Comparison of ENCODE assay signal across 8 cellular contexts in the genomic region with DNA sequence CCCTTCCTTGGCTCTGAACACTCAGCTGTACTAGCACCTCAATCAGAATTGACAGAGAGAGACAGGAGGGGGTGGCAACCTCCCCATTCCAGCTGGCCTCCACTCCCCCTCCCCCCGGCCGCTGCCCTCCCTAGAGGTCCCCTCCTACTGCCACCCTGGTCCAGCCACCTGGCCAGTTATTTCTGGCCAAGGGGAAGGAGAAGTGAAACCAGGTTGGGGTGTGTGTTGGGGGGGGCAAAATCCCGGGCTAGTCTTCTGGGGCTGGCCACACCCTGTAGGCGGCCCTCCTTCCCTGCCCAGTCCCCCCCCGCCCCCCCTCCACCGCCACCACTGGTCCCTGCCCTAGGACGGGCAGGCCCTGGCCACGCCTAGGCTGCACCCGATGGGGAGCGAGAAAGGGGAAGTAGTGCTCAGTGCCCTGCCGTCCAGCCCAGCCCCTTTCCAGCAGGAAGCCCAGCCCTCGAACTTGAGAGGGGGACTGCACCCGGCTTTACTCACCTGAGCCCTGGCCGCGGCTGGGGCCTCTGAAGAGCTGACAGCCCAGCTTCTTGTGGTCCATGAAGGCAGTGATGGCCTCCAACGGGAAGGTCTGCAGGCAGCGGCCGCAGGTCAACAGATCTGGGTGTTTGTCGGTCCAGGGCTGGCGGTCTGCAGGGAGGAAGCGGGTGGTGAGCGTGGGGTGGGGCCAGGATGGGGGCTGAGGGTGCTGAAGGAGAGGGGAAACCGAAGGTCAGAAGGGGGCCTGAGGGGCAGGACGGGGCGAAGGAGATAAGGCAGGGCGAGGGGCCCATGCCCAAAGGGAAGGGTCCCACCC. TPM values are rescaled to one million over a fixed set of nuclear protein-coding genes. Genes with fewer than 3 reads are reported as not detected.
A peak's percentile ranks its signal among the peaks of the same experiment; 100 is the strongest.
DNase-seq lines count a peak whose midpoint lies in the region; ATAC-seq and TF ChIP-seq lines count a peak whose summit lies in the region.

No MANE protein-coding gene starts in this region.

- H3K27me3 Mint-ChIP-seq in activated CD8-positive, alpha-beta memory T cell treated with anti-CD3 and anti-CD28 coated beads, Interleukin-2, amount 10 ng/mL, durations not matched to agents 7 days and 5 days, result no peaks in the 10 kb centered on the region
- peaks cover 29% of the 10 kb centered on the region for H3K27me3 Mint-ChIP-seq in nephron (ENCODE audit: low read depth)

- peaks cover 5% of the 10 kb centered on the region for H3K36me3 Mint-ChIP-seq in activated CD8-positive, alpha-beta memory T cell treated with anti-CD3 and anti-CD28 coated beads, Interleukin-2, amount 10 ng/mL, durations not matched to agents 7 days and 5 days
- H3K36me3 Mint-ChIP-seq in nephron (ENCODE audit: low read depth), result peaks cover 2% of the 10 kb centered on the region

- peaks cover 6% of the 10 kb centered on the region; the same call in 1 of the 2 replicates for H3K36me3 ChIP-seq in BJ (ENCODE audit: control insufficient read depth, insufficient read depth, low read length)

- H3K4me1 Mint-ChIP-seq in activated CD8-positive, alpha-beta memory T cell treated with anti-CD3 and anti-CD28 coated beads, Interleukin-2, amount 10 ng/mL, durations not matched to agents 7 days and 5 days, result peaks cover 35% of the 10 kb centered on the region
- peaks cover 11% of the 10 kb centered on the region for H3K4me1 Mint-ChIP-seq in nephron

- POLR2A ChIA-PET in BJ (lab: Charles Lee), result no interaction called here

- CTCF ChIA-PET in BJ (lab: Yijun Ruan, JAX), result interaction anchor here (1.1 to 3.9 kb wide), 3 partner anchors 16 to 36 kb away, joined by 3 to 19 read pairs (median 4); no protein-coding TSS in a partner anchor
- CTCF ChIA-PET in activated CD8-positive, alpha-beta memory T cell treated with anti-CD3 and anti-CD28 coated beads, Interleukin-2, amount 10 ng/mL, durations not matched to agents 7 days and 5 days (lab: Charles Lee), result interaction anchor here (0.7 to 1.8 kb wide), 7 partner anchors 10 to 111 kb away, joined by 3 to 5 read pairs (median 4); a partner anchor contains a TSS

- DNase-seq in BJ (ENCODE audit: low read depth), result no peak
- peak; percentile 41 for DNase-seq in NCI-H446 treated with DMSO at 0.1 percent for 48 hours (lab: John Stamatoyannopoulos, UW)
- peak; percentile 85 for DNase-seq in activated CD8-positive, alpha-beta memory T cell treated with anti-CD3 and anti-CD28 coated beads, Interleukin-2, amount 10 ng/mL, durations not matched to agents 7 days and 5 days
- peak; percentile 68 to 82 for DNase-seq in foreskin fibroblast
- DNase-seq in NCI-H2107 treated with DMSO at 0.1 percent for 48 hours (lab: John Stamatoyannopoulos, UW; ENCODE audit: unreplicated experiment), result no peak

- TF ChIP-seq CTCF in BJ (IDR thresholded peaks at IDR 0.05; ENCODE audit: insufficient read depth, low read depth, low read length) (no peak), foreskin fibroblast (IDR thresholded peaks at IDR 0.05; ENCODE audit: low read depth, low read length) (no peak), nephron (IDR thresholded peaks at IDR 0.05; ENCODE audit: unreplicated experiment in 3 of 3) (no peak)

- H3K4me3 Mint-ChIP-seq in activated CD8-positive, alpha-beta memory T cell treated with anti-CD3 and anti-CD28 coated beads, Interleukin-2, amount 10 ng/mL, durations not matched to agents 7 days and 5 days, result peak overlapping the region; percentile 82
- H3K4me3 Mint-ChIP-seq in nephron, result peak overlapping the region; percentile 52 to 71 (median 61)

- no peaks in the 10 kb centered on the region for H3K27me3 ChIP-seq in BJ (ENCODE audit: control insufficient read depth, insufficient read depth, low read length)

- peak overlapping the region; percentile 50 for H3K4me3 ChIP-seq in BJ (ENCODE audit: low read depth, low read length)
- H3K4me3 ChIP-seq in foreskin fibroblast (ENCODE audit: low read depth in 1 of 2, low read length in 2 of 2), result peak overlapping the region; percentile 47 to 54

- ATAC-seq in GM18858 (IDR thresholded peaks at IDR 0.05; ENCODE audit: unreplicated experiment) (peak; percentile 38), HG02970 (IDR thresholded peaks at IDR 0.05; ENCODE audit: low FRiP score, unreplicated experiment) (peak; percentile 53)
- peak; percentile 57 for ATAC-seq in activated CD8-positive, alpha-beta memory T cell treated with anti-CD3 and anti-CD28 coated beads, Interleukin-2, amount 10 ng/mL, durations not matched to agents 7 days and 5 days

- no peaks in the 10 kb centered on the region for H3K9me3 Mint-ChIP-seq in activated CD8-positive, alpha-beta memory T cell treated with anti-CD3 and anti-CD28 coated beads, Interleukin-2, amount 10 ng/mL, durations not matched to agents 7 days and 5 days (ENCODE audit: low read depth)
- no peaks in the 10 kb centered on the region for H3K9me3 Mint-ChIP-seq in nephron

- H3K27ac Mint-ChIP-seq in activated CD8-positive, alpha-beta memory T cell treated with anti-CD3 and anti-CD28 coated beads, Interleukin-2, amount 10 ng/mL, durations not matched to agents 7 days and 5 days, result peak overlapping the region; percentile 88
- no peak overlapping the region for H3K27ac Mint-ChIP-seq in nephron

RNA-seq across cellular contexts. Expression of a gene that starts 0.9 kb away (rescaled TPM):
- polyA plus RNA-seq in BJ (2011; rRNA removed), result 0.09 TPM in 1 of 2 replicates, not detected in the other
- 0.14 TPM in 1 of 2 replicates, not detected in the other for polyA minus RNA-seq in BJ (2011; rRNA and poly(A)+ RNA removed)
- 1 to 10 TPM; 5.3 to 9.5 TPM for total RNA-seq in activated CD8-positive, alpha-beta memory T cell treated with anti-CD3 and anti-CD28 coated beads, Interleukin-2, amount 10 ng/mL, durations not matched to agents 7 days and 5 days

RNA-seq across cellular contexts. Expression of a gene that starts 3.6 kb away (rescaled TPM):
- polyA plus RNA-seq in BJ (2011; rRNA removed), result 17.0 and 25.0 TPM in 2 replicates
- polyA minus RNA-seq in BJ (2011; rRNA and poly(A)+ RNA removed), result 10.7 and 13.8 TPM in 2 replicates
- 10 to 100 TPM; 26.2 to 34.4 TPM for total RNA-seq in activated CD8-positive, alpha-beta memory T cell treated with anti-CD3 and anti-CD28 coated beads, Interleukin-2, amount 10 ng/mL, durations not matched to agents 7 days and 5 days

RNA-seq across cellular contexts. Expression of a gene that starts 17.6 kb away (rescaled TPM):
- 10.8 and 16.1 TPM in 2 replicates for polyA plus RNA-seq in BJ (2011; rRNA removed)
- 7.5 and 10.5 TPM in 2 replicates for polyA minus RNA-seq in BJ (2011; rRNA and poly(A)+ RNA removed)
- total RNA-seq in activated CD8-positive, alpha-beta memory T cell treated with anti-CD3 and anti-CD28 coated beads, Interleukin-2, amount 10 ng/mL, durations not matched to agents 7 days and 5 days, result 10 to 100 TPM; 18.7 to 30.0 TPM

RNA-seq across cellular contexts. Expression of a gene that starts 36.6 kb away (rescaled TPM):
- 13.6 and 15.9 TPM in 2 replicates for polyA plus RNA-seq in BJ (2011; rRNA removed)
- polyA minus RNA-seq in BJ (2011; rRNA and poly(A)+ RNA removed), result 11.3 and 11.9 TPM in 2 replicates
- 100 to 1,000 TPM; 114 to 121 TPM for total RNA-seq in activated CD8-positive, alpha-beta memory T cell treated with anti-CD3 and anti-CD28 coated beads, Interleukin-2, amount 10 ng/mL, durations not matched to agents 7 days and 5 days

Comparison
In these comparisons a context has a peak if more than half of its experiments do, and no peak if none do; other contexts are left out.
1. DNase-seq: peak in NCI-H446 treated with DMSO at 0.1 percent for 48 hours (single experiment), activated CD8-positive, alpha-beta memory T cell treated with anti-CD3 and anti-CD28 coated beads, Interleukin-2, amount 10 ng/mL, durations not matched to agents 7 days and 5 days (single experiment) and foreskin fibroblast (2 of 2); none in BJ (single experiment) and NCI-H2107 treated with DMSO at 0.1 percent for 48 hours (single experiment).
2. Peak in every context shown above with its lines, with median percentiles within 50 percentile points of each other: ATAC-seq.